ENCODE assay signal across 19 cellular contexts in the genomic region with DNA sequence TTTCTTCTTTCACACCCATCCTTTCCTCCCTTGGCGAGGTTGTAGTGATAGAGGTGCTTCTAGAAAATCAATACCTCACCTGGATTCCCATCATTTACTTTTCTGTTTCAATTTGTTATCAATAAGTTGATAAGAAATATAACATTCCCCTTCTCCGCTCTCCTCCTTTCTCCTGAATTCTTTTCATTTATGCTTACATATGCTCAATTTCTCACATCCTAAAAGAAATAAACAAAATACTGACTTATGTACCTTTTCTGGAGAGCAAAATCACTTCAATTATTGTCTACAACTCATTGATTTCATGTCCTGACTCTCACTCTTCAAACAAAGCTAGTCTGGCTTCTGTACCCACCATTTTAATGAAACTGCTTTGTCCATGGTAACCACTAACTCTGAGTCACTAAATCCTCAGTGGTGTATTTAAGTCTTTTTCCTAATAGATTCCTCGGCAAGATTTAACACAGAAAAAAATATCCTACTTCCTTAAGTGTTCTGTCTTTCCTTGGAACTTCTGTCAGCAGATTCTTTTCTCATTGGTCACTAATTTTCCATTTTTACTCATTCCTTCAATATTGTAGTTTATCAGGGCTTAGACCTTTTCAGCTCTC.
DNase-seq lines count a peak whose midpoint lies in the region; ATAC-seq and TF ChIP-seq lines count a peak whose summit lies in the region.
"Had no signal": no experiment of that assay in that cellular context is flagged by ENCODE, and none has a peak within 500 bp of the region (broad histone marks: within the 10 kb centered on the region; RNA-seq: fewer than 3 reads in every experiment).

No MANE protein-coding gene starts in this region.

- TF ChIP-seq CTCF in astrocyte of the cerebellum (IDR thresholded peaks at IDR 0.05; ENCODE audit: low read depth, low read length, missing control alignments): no peak
- no peak for TF ChIP-seq CTCF in CD8-positive, alpha-beta T cell (IDR thresholded peaks at IDR 0.05)

- in situ Hi-C loops in astrocyte of the cerebellum (cut with HindIII; ENCODE audit: low sequenced_read_pairs): no loop called here

- POLR2A ChIA-PET in CD8-positive, alpha-beta T cell (lab: Charles Lee): no interaction called here

- H3K36me3 ChIP-seq in CD8-positive, alpha-beta T cell (ENCODE audit: insufficient read depth, low read length): no peaks in the 10 kb centered on the region
- H3K36me3 ChIP-seq: left ventricle myocardium inferior, pancreas had no signal

- intact Hi-C loops in CD8-positive, alpha-beta T cell (cut with DNase I, micrococcal nuclease): no loop called here

- no peak overlapping the region for H3K4me3 Mint-ChIP-seq in CD8-positive, alpha-beta T cell
- H3K4me3 Mint-ChIP-seq: activated CD8-positive, alpha-beta T cell treated with anti-CD3 and anti-CD28 coated beads for 36 hours; activated T-cell treated with anti-CD3 and anti-CD28 coated beads, Interleukin-2, amount 50 U/mL, for 4 hours had no signal

- no peak overlapping the region for H3K27ac Mint-ChIP-seq in CD8-positive, alpha-beta T cell
- H3K27ac Mint-ChIP-seq: activated CD8-positive, alpha-beta T cell treated with anti-CD3 and anti-CD28 coated beads for 36 hours; activated naive CD4-positive, alpha-beta T cell treated with anti-CD3 and anti-CD28 coated beads, Interleukin-2, amount 50 U/mL, for 72 hours had no signal

- CTCF ChIA-PET in CD8-positive, alpha-beta T cell (lab: Charles Lee): interaction anchor here (1.1 kb wide), 1 partner anchor 9 kb away, joined by 3 read pairs; no protein-coding TSS in a partner anchor

- no peaks in the 10 kb centered on the region for H3K36me3 Mint-ChIP-seq in CD8-positive, alpha-beta T cell
- H3K36me3 Mint-ChIP-seq: activated naive CD4-positive, alpha-beta T cell treated with anti-CD3 and anti-CD28 coated beads, Interleukin-2, amount 50 U/mL, for 72 hours had no signal

- H3K4me1 ChIP-seq in CD8-positive, alpha-beta T cell (ENCODE audit: insufficient read depth, low read length): no peaks in the 10 kb centered on the region
- H3K4me1 ChIP-seq: pancreas, testis had no signal

- H3K9me3 Mint-ChIP-seq in CD8-positive, alpha-beta T cell: no peaks in the 10 kb centered on the region
- H3K9me3 Mint-ChIP-seq: activated CD8-positive, alpha-beta T cell treated with anti-CD3 and anti-CD28 coated beads for 36 hours; activated T-cell treated with anti-CD3 and anti-CD28 coated beads, Interleukin-2, amount 50 U/mL, for 4 hours had no signal

- ATAC-seq in CD8-positive, alpha-beta T cell: no peak
- ATAC-seq: activated CD8-positive, alpha-beta T cell treated with anti-CD3 and anti-CD28 coated beads for 36 hours; activated naive CD4-positive, alpha-beta T cell treated with anti-CD3 and anti-CD28 coated beads, Interleukin-2, amount 50 U/mL, for 72 hours; activated T-cell treated with anti-CD3 and anti-CD28 coated beads, Interleukin-2, amount 50 U/mL, for 4 hours; mucosa of descending colon had no signal

- no peaks in the 10 kb centered on the region for H3K27me3 ChIP-seq in CD8-positive, alpha-beta T cell (ENCODE audit: insufficient read depth, low read length)
- H3K27me3 ChIP-seq: pancreas, testis had no signal

- H3K27ac ChIP-seq in CD8-positive, alpha-beta T cell (ENCODE audit: low read depth, low read length): no peak overlapping the region
- H3K27ac ChIP-seq: C4-2B, left ventricle myocardium inferior, pancreas, RWPE1, testis had no signal

- no peaks in the 10 kb centered on the region for H3K9me3 ChIP-seq in CD8-positive, alpha-beta T cell (ENCODE audit: low read length)
- H3K9me3 ChIP-seq: left ventricle myocardium inferior, mucosa of descending colon, pancreas, testis had no signal

- no peak overlapping the region for H3K4me3 ChIP-seq in astrocyte of the cerebellum (ENCODE audit: low read depth, low read length)
- no peak overlapping the region for H3K4me3 ChIP-seq in CD8-positive, alpha-beta T cell (ENCODE audit: low read depth, low read length)
- H3K4me3 ChIP-seq: left ventricle myocardium inferior, mucosa of descending colon, pancreas, testis had no signal

- H3K4me1 Mint-ChIP-seq in CD8-positive, alpha-beta T cell (ENCODE audit: low read depth): no peaks in the 10 kb centered on the region

- DNase-seq in HCEC 1CT: peak; percentile 41
- peak; percentile 56 for DNase-seq in astrocyte of the cerebellum (ENCODE audit: low read depth)
- peak; percentile 70 for DNase-seq in iris pigment epithelial cell (ENCODE audit: low read depth)
- DNase-seq in stromal cell of bone marrow (ENCODE audit: low read depth): peak; percentile 84
- DNase-seq in CD8-positive, alpha-beta T cell: no peak
- no peak for DNase-seq in activated naive CD4-positive, alpha-beta T cell treated with Interleukin-2 at 50 U/mL for 16 hours
- no peak for DNase-seq in NCI-H146 treated with DMSO at 0.1 percent for 48 hours (lab: John Stamatoyannopoulos, UW; ENCODE audit: unreplicated experiment)
- DNase-seq: activated CD8-positive, alpha-beta T cell treated with anti-CD3 and anti-CD28 coated beads for 36 hours; activated T-cell treated with anti-CD3 and anti-CD28 coated beads, Interleukin-2, amount 50 U/mL, for 4 hours; DMS53; left ventricle myocardium inferior; mucosa of descending colon; NCI-H1694; NCI-H2227 treated with DMSO at 0.1 percent for 48 hours; pancreas; testis had no signal

- H3K27me3 Mint-ChIP-seq in CD8-positive, alpha-beta T cell (ENCODE audit: low read depth): no peaks in the 10 kb centered on the region
- H3K27me3 Mint-ChIP-seq: activated CD8-positive, alpha-beta T cell treated with anti-CD3 and anti-CD28 coated beads for 36 hours had no signal

Comparison
In these comparisons a context has a peak if more than half of its experiments do, and no peak if none do; other contexts are left out.
1. DNase-seq: peak in HCEC 1CT (single experiment), astrocyte of the cerebellum (single experiment), iris pigment epithelial cell (single experiment) and stromal cell of bone marrow (single experiment); none in CD8-positive, alpha-beta T cell (0 of 7), activated naive CD4-positive, alpha-beta T cell treated with Interleukin-2 at 50 U/mL for 16 hours (single experiment) and NCI-H146 treated with DMSO at 0.1 percent for 48 hours (single experiment).